In genomic region chrX:42524374-42524773, GRCh38 we compare ENCODE assay signal across 18 cellular contexts.
DNase-seq lines count a peak whose midpoint lies in the region; FAIRE-seq and TF ChIP-seq lines count a peak whose summit lies in the region.
"Had no signal": no experiment of that assay in that cellular context is flagged by ENCODE, and none has a peak within 500 bp of the region (broad histone marks: within the 10 kb centered on the region; RNA-seq: fewer than 3 reads in every experiment).

No MANE protein-coding gene starts in this region.

- H3K4me3 ChIP-seq in epithelial cell of esophagus (ENCODE audit: low read length), result no peak overlapping the region
- H3K4me3 ChIP-seq: left lung, sigmoid colon had no signal

- TF ChIP-seq CTCF in epithelial cell of esophagus (IDR thresholded peaks at IDR 0.05; ENCODE audit: insufficient read depth, low read depth, low read length, missing control alignments), result no peak

- peak; percentile 97 for FAIRE-seq in RCC 7860 (lab: Jason Lieb, UNC)
- FAIRE-seq: D721Med, H1 had no signal

- DNase-seq in EL (peak; percentile 74), RCC 7860 (ENCODE audit: low spot score) (peak; percentile 94), epithelial cell of esophagus (ENCODE audit: low read depth) (peak; percentile 37), renal cortical epithelial cell (ENCODE audit: low read depth) (peak; percentile 93), nucleus accumbens (lab: John Stamatoyannopoulos, UW) (no peak), NCI-H187 treated with DMSO at 0.1 percent for 48 hours (lab: John Stamatoyannopoulos, UW) (no peak)
- no peak for DNase-seq in activated CD8-positive, alpha-beta memory T cell treated with anti-CD3 and anti-CD28 coated beads, Interleukin-2, amount 50 U/mL, for 48 hours
- DNase-seq: activated CD4-positive, CD25-positive, alpha-beta regulatory T cell; activated naive CD8-positive, alpha-beta T cell treated with anti-CD3 and anti-CD28 coated beads for 36 hours; BE2C; central memory CD4-positive, alpha-beta T cell; effector CD4-positive, alpha-beta T cell; left lung; NCI-H1694 treated with DMSO at 0.1 percent for 48 hours; sigmoid colon; T-helper 17 cell had no signal

Comparison
In these comparisons a context has a peak if more than half of its experiments do, and no peak if none do; other contexts are left out.
1. DNase-seq: peak in EL (single experiment), RCC 7860 (single experiment), epithelial cell of esophagus (single experiment) and renal cortical epithelial cell (single experiment); none in nucleus accumbens (0 of 56), activated CD8-positive, alpha-beta memory T cell treated with anti-CD3 and anti-CD28 coated beads, Interleukin-2, amount 50 U/mL, for 48 hours (single experiment) and NCI-H187 treated with DMSO at 0.1 percent for 48 hours (single experiment).